Comparison of ENCODE assay signal across 8 cellular contexts in the genomic region with DNA sequence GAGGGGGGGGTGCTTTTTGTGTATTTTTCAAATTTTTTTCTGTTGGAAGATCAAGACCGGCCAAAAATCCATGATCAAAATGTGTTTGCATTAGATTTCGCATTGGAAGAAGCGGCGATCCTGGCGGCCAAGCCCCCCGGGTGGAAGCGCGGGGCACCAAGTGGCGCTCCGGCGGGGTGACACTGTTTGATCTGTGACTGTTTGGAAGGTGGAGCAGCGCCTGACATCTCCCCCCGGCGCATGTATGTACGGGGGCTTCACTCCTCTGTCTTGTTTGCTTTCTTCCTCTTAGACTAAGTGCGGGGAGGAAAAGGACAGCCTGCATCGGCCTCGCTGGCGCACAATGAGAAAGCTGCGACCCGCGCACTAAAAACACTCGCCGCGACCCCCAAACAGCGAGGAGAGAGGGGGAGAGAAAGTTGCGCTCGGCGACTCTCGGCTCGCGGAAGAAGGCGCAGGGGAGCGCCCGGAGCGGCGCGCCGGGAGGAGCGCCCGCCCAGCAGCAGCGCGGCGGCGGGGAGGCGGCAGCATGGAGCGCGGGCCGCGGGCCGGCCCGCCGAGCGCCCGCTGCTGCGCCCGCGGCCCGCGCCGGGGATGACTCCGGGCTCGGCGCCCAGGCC. TPM values are rescaled to one million over a fixed set of nuclear protein-coding genes. Genes with fewer than 3 reads are reported as not detected.
DNase-seq lines count a peak whose midpoint lies in the region; ATAC-seq and TF ChIP-seq lines count a peak whose summit lies in the region.

No MANE protein-coding gene starts in this region.

- no peaks in the 10 kb centered on the region for H3K9me3 Mint-ChIP-seq in activated CD8-positive, alpha-beta memory T cell treated with anti-CD3 and anti-CD28 coated beads, Interleukin-2, amount 10 ng/mL, durations not matched to agents 7 days and 5 days (ENCODE audit: low read depth)

- peaks cover 6% of the 10 kb centered on the region for H3K4me1 ChIP-seq in ES-I3 (ENCODE audit: insufficient read depth, low read length)
- H3K4me1 ChIP-seq in rectal smooth muscle tissue (ENCODE audit: control insufficient read depth, insufficient read depth, low read length): peaks cover 12% of the 10 kb centered on the region

- H3K9me3 ChIP-seq in ES-I3 (ENCODE audit: control insufficient read depth, insufficient read depth, low read length): no peaks in the 10 kb centered on the region

- peaks cover 18% of the 10 kb centered on the region for H3K36me3 Mint-ChIP-seq in activated CD8-positive, alpha-beta memory T cell treated with anti-CD3 and anti-CD28 coated beads, Interleukin-2, amount 10 ng/mL, durations not matched to agents 7 days and 5 days

- H3K27me3 ChIP-seq in rectal smooth muscle tissue (ENCODE audit: control insufficient read depth, insufficient read depth, low read length): no peaks in the 10 kb centered on the region

- CTCF ChIA-PET in activated CD8-positive, alpha-beta memory T cell treated with anti-CD3 and anti-CD28 coated beads, Interleukin-2, amount 10 ng/mL, durations not matched to agents 7 days and 5 days (lab: Charles Lee): interaction anchor here (1.0 to 1.4 kb wide), 5 partner anchors 33 to 613 kb away, joined by 3 to 6 read pairs (median 3); a partner anchor contains a TSS

- H3K4me3 Mint-ChIP-seq in activated CD8-positive, alpha-beta memory T cell treated with anti-CD3 and anti-CD28 coated beads, Interleukin-2, amount 10 ng/mL, durations not matched to agents 7 days and 5 days: peak overlapping the region; percentile 98

- H3K36me3 ChIP-seq in ES-I3 (ENCODE audit: insufficient read depth, low read length) (no peaks in the 10 kb centered on the region), rectal smooth muscle tissue (ENCODE audit: control insufficient read depth, insufficient read depth, low read length) (no peaks in the 10 kb centered on the region)

- peak overlapping the region; percentile 98 for H3K27ac Mint-ChIP-seq in activated CD8-positive, alpha-beta memory T cell treated with anti-CD3 and anti-CD28 coated beads, Interleukin-2, amount 10 ng/mL, durations not matched to agents 7 days and 5 days

- H3K4me1 Mint-ChIP-seq in activated CD8-positive, alpha-beta memory T cell treated with anti-CD3 and anti-CD28 coated beads, Interleukin-2, amount 10 ng/mL, durations not matched to agents 7 days and 5 days: peaks cover 57% of the 10 kb centered on the region

- peak overlapping the region; percentile 89; the same call in 1 of the 2 replicates for H3K9ac ChIP-seq in ES-I3 (ENCODE audit: low read depth, low read length)
- H3K9ac ChIP-seq in rectal smooth muscle tissue (ENCODE audit: low read length): peak overlapping the region; percentile 70

- no peak for TF ChIP-seq EP300 in Ishikawa (IDR thresholded peaks at IDR 0.05; ENCODE audit: borderline replicate concordance)

- H3K27ac ChIP-seq in rectal smooth muscle tissue (ENCODE audit: low read depth, low read length): peak overlapping the region; percentile 93

- H3K4me3 ChIP-seq in fibroblast of mammary gland (ENCODE audit: control insufficient read depth, low read depth, low read length) (peak overlapping the region; percentile 81), rectal smooth muscle tissue (ENCODE audit: low read length) (peak overlapping the region; percentile 90)

- TF ChIP-seq RAD21 in Ishikawa (IDR thresholded peaks at IDR 0.05; ENCODE audit: low read depth): no peak

- H3K27me3 Mint-ChIP-seq in activated CD8-positive, alpha-beta memory T cell treated with anti-CD3 and anti-CD28 coated beads, Interleukin-2, amount 10 ng/mL, durations not matched to agents 7 days and 5 days: peaks cover 13% of the 10 kb centered on the region

- DNase-seq in activated CD8-positive, alpha-beta memory T cell treated with anti-CD3 and anti-CD28 coated beads, Interleukin-2, amount 10 ng/mL, durations not matched to agents 7 days and 5 days: peak; percentile 50
- DNase-seq in fibroblast of mammary gland (ENCODE audit: low read depth) (no peak), NCI-H2107 (lab: John Stamatoyannopoulos, UW) (no peak)

- ATAC-seq in activated CD8-positive, alpha-beta memory T cell treated with anti-CD3 and anti-CD28 coated beads, Interleukin-2, amount 10 ng/mL, durations not matched to agents 7 days and 5 days: peak; percentile 5
- ATAC-seq in GM18861 (IDR thresholded peaks at IDR 0.05; ENCODE audit: unreplicated experiment): no peak
- ATAC-seq in GM21390 (IDR thresholded peaks at IDR 0.05; ENCODE audit: unreplicated experiment): no peak

- TF ChIP-seq CTCF in fibroblast of mammary gland (conservative IDR thresholded peaks at IDR 0.05; ENCODE audit: control insufficient read depth, insufficient read depth, low read depth, low read length): no peak

TF ChIP-seq in Ishikawa, 13 proteins besides CTCF, POLR2A, EP300 and RAD21:
- TF ChIP-seq TEAD4 (IDR thresholded peaks at IDR 0.05): no peak
- 0 out of 2 replicates have a peak, but pooled peaks have one; percentile 31 for TF ChIP-seq ZBTB7A (IDR thresholded peaks at IDR 0.05; ENCODE audit: low read depth)

RNA-seq across cellular contexts. Expression of a gene that starts 0.5 kb away (rescaled TPM):
- total RNA-seq in activated CD8-positive, alpha-beta memory T cell treated with anti-CD3 and anti-CD28 coated beads, Interleukin-2, amount 10 ng/mL, durations not matched to agents 7 days and 5 days: 10 to 100 TPM; 13.8 to 20.4 TPM

RNA-seq across cellular contexts. Expression of a gene that starts 2.2 kb away (rescaled TPM):
- 10 to 100 TPM; 31.5 to 33.5 TPM for total RNA-seq in activated CD8-positive, alpha-beta memory T cell treated with anti-CD3 and anti-CD28 coated beads, Interleukin-2, amount 10 ng/mL, durations not matched to agents 7 days and 5 days
